ENCODE assay signal across 18 cellular contexts in genomic region chr22:49590851-49591445, GRCh38.
A peak's percentile ranks its signal among the peaks of the same experiment; 100 is the strongest.
DNase-seq lines count a peak whose midpoint lies in the region; ATAC-seq, FAIRE-seq and TF ChIP-seq lines count a peak whose summit lies in the region.
"Had no signal": no experiment of that assay in that cellular context is flagged by ENCODE, and none has a peak within 500 bp of the region (broad histone marks: within the 10 kb centered on the region; RNA-seq: fewer than 3 reads in every experiment).

No MANE protein-coding gene starts in this region.

- no peak overlapping the region for H2BK120ac ChIP-seq in neuronal stem cell (ENCODE audit: low read depth, low read length)

- H3K4me1 ChIP-seq in neuronal stem cell (ENCODE audit: control insufficient read depth in 2 of 2, insufficient read depth in 1 of 2, low read depth in 1 of 2, low read length in 2 of 2), result no peaks in the 10 kb centered on the region
- H3K4me1 ChIP-seq in MM.1S (ENCODE audit: low read length), result no peaks in the 10 kb centered on the region
- H3K4me1 ChIP-seq: Caco-2 had no signal

- H3K23ac ChIP-seq in neuronal stem cell (ENCODE audit: low read depth, low read length, poor library complexity), result no peak overlapping the region

- H3K14ac ChIP-seq in neuronal stem cell (ENCODE audit: low read length), result no peak overlapping the region

- H3K36me3 ChIP-seq in neuronal stem cell (replicated peaks in 1 of 2; ENCODE audit: control insufficient read depth in 2 of 2, insufficient read depth in 2 of 2, low read length in 2 of 2) (peaks cover 0 to 3% of the 10 kb centered on the region in 2 donors), MM.1S (replicated peaks; ENCODE audit: insufficient read depth, low read length) (no peaks in the 10 kb centered on the region; the same call in 1 of the 2 replicates)

- H3K4me3 ChIP-seq in neuronal stem cell (ENCODE audit: low read length in 2 of 2) (no peak overlapping the region), MM.1S (ENCODE audit: low read length) (no peak overlapping the region)
- H3K4me3 ChIP-seq: BLaER1 had no signal

- H3F3A ChIP-seq in MM.1S (ENCODE audit: insufficient read depth, low read length), result no peaks in the 10 kb centered on the region

- no peaks in the 10 kb centered on the region for H3K9me2 ChIP-seq in MM.1S (replicated peaks; ENCODE audit: insufficient read depth, low read length)

- no peak for TF ChIP-seq CTCF in MM.1S (IDR thresholded peaks at IDR 0.05; ENCODE audit: low read length)

- H4K8ac ChIP-seq in neuronal stem cell (ENCODE audit: low read depth, low read length), result no peak overlapping the region

- intact Hi-C loops in cardiac septum (cut with DNase I), result no loop called here
- intact Hi-C loops in Right ventricle myocardium superior (cut with DNase I), result no loop called here

- H2BK5ac ChIP-seq in neuronal stem cell (ENCODE audit: low read length), result no peak overlapping the region

- no peak overlapping the region for H3K4me2 ChIP-seq in neuronal stem cell (ENCODE audit: insufficient read depth, low read length, poor library complexity, severe bottlenecking)
- no peak overlapping the region for H3K4me2 ChIP-seq in MM.1S (ENCODE audit: low read depth, low read length)
- H3K4me2 ChIP-seq: BLaER1 had no signal

- H3K27me3 ChIP-seq in neuronal stem cell (ENCODE audit: control insufficient read depth in 3 of 3, insufficient read depth in 3 of 3, low read depth in 1 of 3, low read length in 3 of 3) (no peaks in the 10 kb centered on the region), MM.1S (replicated peaks; ENCODE audit: insufficient read depth, low read length) (no peaks in the 10 kb centered on the region)
- H3K27me3 ChIP-seq: BLaER1 had no signal

- peaks cover 61% of the 10 kb centered on the region for H3K79me2 ChIP-seq in MM.1S (ENCODE audit: low read length)

- no peak overlapping the region for H4K91ac ChIP-seq in neuronal stem cell (ENCODE audit: low read depth, low read length, poor library complexity)

- FAIRE-seq in urothelium cell line (lab: Jason Lieb, UNC), result peak; percentile 5
- FAIRE-seq: GM12892, GM19239, H54 had no signal

- H3K9me3 ChIP-seq in neuronal stem cell (replicated peaks in 1 of 2; ENCODE audit: control insufficient read depth in 2 of 2, insufficient read depth in 1 of 2, low read depth in 1 of 2, low read length in 2 of 2) (peaks cover 0 to 10% of the 10 kb centered on the region in 2 donors), MM.1S (replicated peaks; ENCODE audit: insufficient read depth, low read length) (no peaks in the 10 kb centered on the region)
- H3K9me3 ChIP-seq: Caco-2 had no signal

- WGBS in neuronal stem cell (ENCODE audit: extremely low coverage in 2 of 2, insufficient read length in 2 of 2, insufficient replicate concordance in 1 of 2), 2 donors, result no CpG with 5 or more reads among the region's 17 CpGs

- H2BK15ac ChIP-seq in neuronal stem cell (ENCODE audit: low read length), result no peak overlapping the region

- H2AFZ ChIP-seq in neuronal stem cell (ENCODE audit: low read length) (no peak overlapping the region), MM.1S (ENCODE audit: low read length) (no peak overlapping the region)

- H2BK12ac ChIP-seq in neuronal stem cell (ENCODE audit: low read length), result no peak overlapping the region

- H4K20me1 ChIP-seq in MM.1S (ENCODE audit: insufficient read depth, low read length), result no peaks in the 10 kb centered on the region

- H3K27ac ChIP-seq in neuronal stem cell (replicated peaks; ENCODE audit: low read length) (no peak overlapping the region), MM.1S (ENCODE audit: low read length) (no peak overlapping the region)
- H3K27ac ChIP-seq: BLaER1 had no signal

- no peak for ATAC-seq in Right ventricle myocardium superior (ENCODE audit: poor library complexity)

- no peak overlapping the region for H3K4ac ChIP-seq in neuronal stem cell (ENCODE audit: low read length)

- peak overlapping the region; percentile 61 for H3K18ac ChIP-seq in neuronal stem cell (ENCODE audit: low read length)

- DNase-seq in cardiac septum (ENCODE audit: low spot score), result peak; percentile 27
- no peak for DNase-seq in Right ventricle myocardium superior
- peak; percentile 40 for DNase-seq in islet precursor cell
- DNase-seq in neuronal stem cell (ENCODE audit: low spot score), result no peak
- no peak for DNase-seq in urothelium cell line (ENCODE audit: low spot score)
- no peak for DNase-seq in MM.1S
- DNase-seq in midbrain (lab: John Stamatoyannopoulos, UW), result no peak
- no peak for DNase-seq in pons (ENCODE audit: low spot score)
- DNase-seq: 8988T; AML-193; CD8-positive, alpha-beta memory T cell; DND-41; GDM1 had no signal

- H2AK5ac ChIP-seq in neuronal stem cell (ENCODE audit: low read depth, low read length), result no peak overlapping the region

- H3K9ac ChIP-seq in neuronal stem cell (ENCODE audit: low read depth, low read length, poor library complexity) (no peak overlapping the region), MM.1S (ENCODE audit: low read length) (no peak overlapping the region)
- H3K9ac ChIP-seq: BLaER1 had no signal

- no peaks in the 10 kb centered on the region for H3K79me1 ChIP-seq in neuronal stem cell (ENCODE audit: low read depth, low read length)

Comparison
In these comparisons a context has a peak if more than half of its experiments do, and no peak if none do; other contexts are left out.
1. DNase-seq: peak in cardiac septum (single experiment) and islet precursor cell (single experiment); none in Right ventricle myocardium superior (single experiment), neuronal stem cell (single experiment), urothelium cell line (single experiment), MM.1S (single experiment), midbrain (single experiment) and pons (single experiment).